ENCODE assay signal across 8 cellular contexts in genomic region chr3:197501879-197502620, GRCh38. TPM values are rescaled to one million over a fixed set of nuclear protein-coding genes. Genes with fewer than 3 reads are reported as not detected.
DNase-seq lines count a peak whose midpoint lies in the region; ATAC-seq, FAIRE-seq and TF ChIP-seq lines count a peak whose summit lies in the region.

No MANE protein-coding gene starts in this region.

- no peaks in the 10 kb centered on the region for H3F3A ChIP-seq in Loucy (ENCODE audit: low read depth)

- H3K9me3 Mint-ChIP-seq in CD14-positive monocyte = peaks cover 2 to 9% (median 5%) of the 10 kb centered on the region in 7 donors

- FAIRE-seq in H1 (lab: Jason Lieb, UNC) = no peak

- no peaks in the 10 kb centered on the region for H3K36me3 ChIP-seq in Loucy (ENCODE audit: insufficient read depth, low read length)
- H3K36me3 ChIP-seq in H1 (ENCODE audit: control insufficient read depth in 2 of 4, insufficient read depth in 4 of 4, low read length in 3 of 4) = no peaks in the 10 kb centered on the region; a peak in 2 of 8 replicates

- no peak overlapping the region for H3K27ac ChIP-seq in H1 (ENCODE audit: low read depth, low read length)

- H4K20me1 ChIP-seq in Loucy (ENCODE audit: insufficient read depth, low read length, poor library complexity, severe bottlenecking) = no peaks in the 10 kb centered on the region
- no peaks in the 10 kb centered on the region for H4K20me1 ChIP-seq in H1 (replicated peaks in 1 of 2; ENCODE audit: control insufficient read depth in 1 of 2, insufficient read depth in 2 of 2, low read length in 2 of 2)

- H3K27ac Mint-ChIP-seq in CD14-positive monocyte (peak overlapping the region in 3 of 7 donors; percentile 45 to 62 (median 61)), T-helper 17 cell (peak overlapping the region; percentile 16)

- no peaks in the 10 kb centered on the region for H3K9me2 ChIP-seq in Loucy (replicated peaks; ENCODE audit: low read depth, low read length)

- no peaks in the 10 kb centered on the region for H3K27me3 ChIP-seq in Loucy (ENCODE audit: insufficient read depth, low read length, poor library complexity, severe bottlenecking)
- no peaks in the 10 kb centered on the region for H3K27me3 ChIP-seq in H1 (replicated peaks in 1 of 4; ENCODE audit: control insufficient read depth in 3 of 4, extremely low read depth in 1 of 4, insufficient read depth in 3 of 4, low read length in 3 of 4)

- H2AFZ ChIP-seq in Loucy (ENCODE audit: low read length) (peak overlapping the region; percentile 47; the same call in 1 of the 2 replicates), H1 (ENCODE audit: low read length) (peak overlapping the region; percentile 83)

- H2AK5ac ChIP-seq in H1 (ENCODE audit: low read depth, low read length) = no peak overlapping the region

- peak overlapping the region; percentile 41; the same call in 1 of the 2 replicates for H2BK12ac ChIP-seq in H1 (ENCODE audit: low read depth, low read length)

- H2BK20ac ChIP-seq in H1 (ENCODE audit: low read length) = no peak overlapping the region

- H3K4me3 ChIP-seq in Loucy (ENCODE audit: low read length, poor library complexity, severe bottlenecking) = no peak overlapping the region
- H3K4me3 ChIP-seq in H1 (ENCODE audit: extremely low read depth in 1 of 4, insufficient read depth in 2 of 4, low read depth in 3 of 4, low read length in 4 of 4) = no peak overlapping the region

- no peak overlapping the region for H4K5ac ChIP-seq in H1 (ENCODE audit: insufficient read length, low read depth, low read length)

- no peak overlapping the region for H4K8ac ChIP-seq in H1 (ENCODE audit: extremely low read depth, insufficient read depth, low read length)

- no peak overlapping the region for H3K4me2 ChIP-seq in Loucy (ENCODE audit: low read depth, low read length, poor library complexity, severe bottlenecking)
- no peak overlapping the region for H3K4me2 ChIP-seq in H1 (ENCODE audit: insufficient read depth in 1 of 2, low read depth in 2 of 2, low read length in 2 of 2)

- no peak overlapping the region for H3K18ac ChIP-seq in H1 (ENCODE audit: extremely low read depth, low read length)

- H3K4ac ChIP-seq in H1 (replicated peaks; ENCODE audit: insufficient read length, low read depth, low read length) = no peak overlapping the region

- H3K4me1 ChIP-seq in Loucy (ENCODE audit: insufficient read depth, low read length, poor library complexity, severe bottlenecking) (no peaks in the 10 kb centered on the region), H1 (replicated peaks in 1 of 4; ENCODE audit: control insufficient read depth in 3 of 4, insufficient read depth in 4 of 4, low read length in 3 of 4) (no peaks in the 10 kb centered on the region)

- no peaks in the 10 kb centered on the region for H3K79me2 ChIP-seq in Loucy (ENCODE audit: insufficient read depth, low read length)
- H3K79me2 ChIP-seq in H1 (ENCODE audit: control insufficient read depth in 1 of 2, insufficient read depth in 2 of 2, low read length in 2 of 2) = no peaks in the 10 kb centered on the region

- H3K36me3 Mint-ChIP-seq in CD14-positive monocyte (peaks cover 0 to 2% of the 10 kb centered on the region in 2 donors), T-helper 17 cell (ENCODE audit: low read depth) (no peaks in the 10 kb centered on the region)

- no peak overlapping the region for H2BK120ac ChIP-seq in H1 (replicated peaks; ENCODE audit: low read depth, low read length)

- POLR2A ChIA-PET in H1 (lab: Charles Lee; ENCODE audit: partially characterized antibody) = interaction anchor here (0.6 to 1.5 kb wide), 4 partner anchors 19 to 258 kb away, joined by 3 to 4 read pairs (median 3); no protein-coding TSS in a partner anchor

- CTCF ChIA-PET in H1 (lab: Charles Lee; ENCODE audit: partially characterized antibody) = interaction anchor here (0.7 to 4.0 kb wide), 53 partner anchors 10 to 523 kb away, joined by 3 to 44 read pairs (median 4); no protein-coding TSS in a partner anchor

- H3K27me3 Mint-ChIP-seq in CD14-positive monocyte (ENCODE audit: low read depth in 3 of 3) (peaks cover 2 to 8% (median 5%) of the 10 kb centered on the region in 3 donors), T-helper 17 cell (no peaks in the 10 kb centered on the region)

- H2BK15ac ChIP-seq in H1 (ENCODE audit: low read length) = no peak overlapping the region

- H2BK5ac ChIP-seq in H1 (ENCODE audit: low read depth, low read length) = no peak overlapping the region

- intact Hi-C loops in CD14-positive monocyte (cut with micrococcal nuclease) = no loop called here

- no peaks in the 10 kb centered on the region for H3K79me1 ChIP-seq in H1 (ENCODE audit: low read depth, low read length)

- H3K9me3 ChIP-seq in Loucy (ENCODE audit: insufficient read depth, low read depth, low read length) (no peaks in the 10 kb centered on the region), T-helper 17 cell (ENCODE audit: control insufficient read depth, low read length, poor library complexity, severe bottlenecking) (no peaks in the 10 kb centered on the region), H1 (ENCODE audit: insufficient read depth in 2 of 2, low read depth in 1 of 2, low read length in 1 of 2) (peaks cover 0 to 8% of the 10 kb centered on the region in 2 experiments; a peak in 1 of 4 replicates)

- H3K4me3 Mint-ChIP-seq in CD14-positive monocyte (peak overlapping the region; percentile 24 to 55), T-helper 17 cell (no peak overlapping the region)

- ATAC-seq in GM19452 (IDR thresholded peaks at IDR 0.05; ENCODE audit: unreplicated experiment) = peak; percentile 55
- ATAC-seq in T-helper 17 cell = peak; percentile 58

- TF ChIP-seq CTCF in CD14-positive monocyte (IDR thresholded peaks at IDR 0.05) (peak; percentile 57), Loucy (conservative IDR thresholded peaks at IDR 0.05; ENCODE audit: low read length) (peak; percentile 79), H1 (IDR thresholded peaks at IDR 0.05; ENCODE audit: control extremely low read depth in 1 of 3, insufficient read depth in 1 of 3, low read depth in 1 of 3, low read length in 3 of 3) (peak in 2 of 3 experiments; percentile 89 to 91; a peak in 3 of 4 replicates)

- H3K9ac ChIP-seq in Loucy (ENCODE audit: low read depth, low read length, poor library complexity, severe bottlenecking) (no peak overlapping the region), H1 (replicated peaks in 1 of 4; ENCODE audit: extremely low read depth in 1 of 4, low read depth in 3 of 4, low read length in 3 of 4) (no peak overlapping the region)

- H3K23ac ChIP-seq in H1 (ENCODE audit: insufficient read length) = no peak overlapping the region

- no peak for TF ChIP-seq EP300 in H1 (IDR thresholded peaks at IDR 0.05; ENCODE audit: borderline replicate concordance in 1 of 2, low read depth in 2 of 2, low read length in 2 of 2)

- no peak overlapping the region for H3K14ac ChIP-seq in H1 (ENCODE audit: insufficient read length)

- H3K4me1 Mint-ChIP-seq in CD14-positive monocyte = peaks cover 7% of the 10 kb centered on the region
- peaks cover 3% of the 10 kb centered on the region for H3K4me1 Mint-ChIP-seq in T-helper 17 cell

- no peaks in the 10 kb centered on the region for H3K23me2 ChIP-seq in H1 (ENCODE audit: low read depth, low read length)

- peak; percentile 73 for DNase-seq in CD14-positive monocyte (ENCODE audit: low spot score)
- no peak for DNase-seq in T-helper 17 cell
- peak; percentile 49 to 78 for DNase-seq in H1 (ENCODE audit: low read depth in 1 of 2, low spot score in 2 of 2)
- peak; percentile 76 for DNase-seq in myocyte (ENCODE audit: low read depth)
- no peak for DNase-seq in T1000 (lab: John Stamatoyannopoulos, UW)
- no peak for DNase-seq in NCI-H1105 treated with DMSO at 0.1 percent for 48 hours (lab: John Stamatoyannopoulos, UW)

- TF ChIP-seq POLR2A in H1 (IDR thresholded peaks at IDR 0.05; ENCODE audit: control extremely low read depth in 1 of 2, low read depth in 2 of 2, low read length in 2 of 2) = no peak

- WGBS in H1 (ENCODE audit: extremely low coverage in 1 of 2, insufficient coverage in 1 of 2, insufficient read length in 1 of 2, insufficient replicate concordance in 2 of 2, low coverage in 1 of 2, low lambda C conversion rate in 2 of 2, missing lambda C conversion rate in 1 of 2), 2 experiments = 73% methylated on average over 12 of the region's 12 CpGs; no CpG with 5 or more reads in 1 of the 2 experiments

- H3K56ac ChIP-seq in H1 (replicated peaks; ENCODE audit: insufficient read length, low read depth, low read length) = no peak overlapping the region

- TF ChIP-seq RAD21 in H1 (IDR thresholded peaks at IDR 0.05 in 1 of 2, conservative IDR thresholded peaks at IDR 0.05 in 1 of 2; ENCODE audit: low read depth in 2 of 2, low read length in 2 of 2) = peak; percentile 96 to 97

- H4K91ac ChIP-seq in H1 (replicated peaks; ENCODE audit: insufficient read length, low read length) = no peak overlapping the region

TF ChIP-seq in H1, 55 proteins besides CTCF, POLR2A, EP300 and RAD21 (continues in another document):
- TF ChIP-seq TAF1 (IDR thresholded peaks at IDR 0.05; ENCODE audit: low read depth, low read length) = 0 out of 2 replicates have a peak, but pooled peaks have one; percentile 6
- no peak for TF ChIP-seq KDM1A (IDR thresholded peaks at IDR 0.05; ENCODE audit: borderline replicate concordance, low read length)
- no peak for TF ChIP-seq GTF2F1 (IDR thresholded peaks at IDR 0.05; ENCODE audit: borderline replicate concordance, low read depth, low read length)
- no peak for TF ChIP-seq SIX5 (IDR thresholded peaks at IDR 0.05; ENCODE audit: low read depth, low read length)
- peak; percentile 36 for TF ChIP-seq ASH2L (IDR thresholded peaks at IDR 0.05; ENCODE audit: low read length)
- TF ChIP-seq RXRA (IDR thresholded peaks at IDR 0.05; ENCODE audit: insufficient read depth, low read depth, low read length) = no peak
- TF ChIP-seq TBP (IDR thresholded peaks at IDR 0.05; ENCODE audit: low read depth, low read length) = no peak
- TF ChIP-seq E2F6 (IDR thresholded peaks at IDR 0.05) = no peak

RNA-seq across cellular contexts. Expression of gene BDH1, which starts 53.7 kb away (rescaled TPM):
- polyA plus RNA-seq in CD14-positive monocyte (1 to 10 TPM; 2.8 to 5.3 TPM), H1 (2011; rRNA removed) (27.7 and 28.1 TPM in 2 replicates)
- total RNA-seq in T-helper 17 cell (10 to 100 TPM; 20.7 to 22.4 TPM), myocyte (0.26 and 0.67 TPM in 2 replicates)
- 24.0 and 27.2 TPM in 2 replicates for total RNA-seq in H1 (2021; fragmentation: NEBNext Ultra II Directional; extraction: Animal tissue kit (Norgen Biotek cat#: 25700))
- polyA plus RNA-seq in H1 (2011; cell fraction: cytosol; rRNA removed) = 35.9 TPM
- 45.8 TPM for polyA plus RNA-seq in H1 (2011; cell fraction: nucleus; rRNA removed)
- polyA plus RNA-seq in H1 (2012, experiment 1 of 2) = 21.0 to 34.8 TPM (median 31.0 TPM) in 4 replicates
- polyA plus RNA-seq in H1 (2012, experiment 2 of 2) = 18.8 TPM
- polyA plus RNA-seq in H1 (2013, experiment 1 of 2) = 16.2 TPM
- polyA plus RNA-seq in H1 (2013, experiment 2 of 2) = 14.6 TPM
- 28.8 and 37.6 TPM in 2 replicates for polyA minus RNA-seq in H1 (2011; rRNA and poly(A)+ RNA removed)
- polyA minus RNA-seq in H1 (2011; cell fraction: cytosol; rRNA and poly(A)+ RNA removed) = 12.6 TPM
- 26.3 TPM for polyA minus RNA-seq in H1 (2011; cell fraction: nucleus; rRNA and poly(A)+ RNA removed)
- polyA plus RNA-seq in myocyte (2012) = 0.78 TPM

Comparison
In these comparisons a context has a peak if more than half of its experiments do, and no peak if none do; other contexts are left out.
1. DNase-seq: peak in CD14-positive monocyte (single experiment), H1 (2 of 2) and myocyte (single experiment); none in T-helper 17 cell (0 of 3), T1000 (single experiment) and NCI-H1105 treated with DMSO at 0.1 percent for 48 hours (single experiment).
2. RNA of gene BDH1, which starts 53.7 kb away (total RNA-seq): 24.0 to 27.2 TPM in H1 and 20.7 to 22.4 TPM in T-helper 17 cell; 0.26 to 0.67 TPM in myocyte; every median in the first group is over 10 times any median in the second.
3. Peak in every context shown above with its lines, with median percentiles within 50 percentile points of each other: CTCF ChIP-seq.